ENCODE assay signal across 16 cellular contexts in the genomic region with DNA sequence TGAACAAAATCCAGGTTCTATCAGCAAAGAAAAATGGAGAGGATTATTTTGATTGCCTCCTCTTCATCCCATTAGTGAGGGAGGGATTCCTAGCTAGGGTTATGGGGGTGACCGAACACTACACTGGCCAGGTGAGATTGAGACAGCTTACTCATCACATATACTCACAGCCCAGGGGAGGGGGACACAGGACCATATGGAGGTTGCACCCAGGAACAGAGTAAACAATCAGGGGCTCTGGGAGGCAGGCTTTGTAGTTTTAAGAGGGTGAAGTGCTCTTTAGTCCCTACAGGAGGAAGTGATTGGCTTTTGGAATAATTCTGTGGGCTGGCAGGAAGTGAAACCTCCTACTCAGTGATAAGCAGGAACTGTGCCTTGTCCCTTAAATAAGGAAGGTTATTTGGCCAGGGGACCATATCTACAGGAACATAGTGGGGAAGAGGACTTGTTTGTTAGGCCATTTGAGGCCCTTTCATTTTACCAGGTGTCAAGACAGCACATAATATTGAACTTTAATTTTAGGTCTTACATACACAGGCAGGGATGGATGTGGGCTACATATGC. TPM values are rescaled to one million over a fixed set of nuclear protein-coding genes. Genes with fewer than 3 reads are reported as not detected.
DNase-seq lines count a peak whose midpoint lies in the region; ATAC-seq and TF ChIP-seq lines count a peak whose summit lies in the region.
"Had no signal": no experiment of that assay in that cellular context is flagged by ENCODE, and none has a peak within 500 bp of the region (broad histone marks: within the 10 kb centered on the region; RNA-seq: fewer than 3 reads in every experiment).

No MANE protein-coding gene starts in this region.

- peak overlapping the region; percentile 35 for H3K4me3 Mint-ChIP-seq in activated T-helper 1 cell treated with anti-CD3 and anti-CD28 coated beads, Interleukin-12 subunit alpha, Interleukin-12 subunit beta, Interleukin-2, Interleukin-4 antibody, amounts not matched to agents 30 ng/mL and 10 ng/mL and 1 ng/mL, durations not matched to agents 14 hours and 24 hours and 36 hours
- H3K4me3 Mint-ChIP-seq in progenitor cell of endocrine pancreas (ENCODE audit: low read depth): no peak overlapping the region
- H3K4me3 Mint-ChIP-seq: activated CD4-positive, alpha-beta T cell treated with anti-CD3 and anti-CD28 coated beads, Interleukin-2, amount 10 ng/mL, durations not matched to agents 24 days and 14 days had no signal

- H3K27ac Mint-ChIP-seq in activated T-helper 1 cell treated with anti-CD3 and anti-CD28 coated beads, Interleukin-12 subunit alpha, Interleukin-12 subunit beta, Interleukin-2, Interleukin-4 antibody, amounts not matched to agents 30 ng/mL and 10 ng/mL and 1 ng/mL, durations not matched to agents 14 hours and 24 hours and 36 hours: no peak overlapping the region
- H3K27ac Mint-ChIP-seq in progenitor cell of endocrine pancreas: peak overlapping the region; percentile 8
- H3K27ac Mint-ChIP-seq: activated CD4-positive, alpha-beta T cell treated with anti-CD3 and anti-CD28 coated beads, Interleukin-2, amount 10 ng/mL, durations not matched to agents 24 days and 14 days had no signal

- H3K9me3 Mint-ChIP-seq in activated T-helper 1 cell treated with anti-CD3 and anti-CD28 coated beads, Interleukin-12 subunit alpha, Interleukin-12 subunit beta, Interleukin-2, Interleukin-4 antibody, amounts not matched to agents 30 ng/mL and 10 ng/mL and 1 ng/mL, durations not matched to agents 14 hours and 24 hours and 36 hours: no peaks in the 10 kb centered on the region
- H3K9me3 Mint-ChIP-seq in progenitor cell of endocrine pancreas (ENCODE audit: low read depth): peaks cover 6% of the 10 kb centered on the region
- H3K9me3 Mint-ChIP-seq: activated CD4-positive, alpha-beta T cell treated with anti-CD3 and anti-CD28 coated beads, Interleukin-2, amount 10 ng/mL, durations not matched to agents 24 days and 14 days had no signal

- peaks cover 9% of the 10 kb centered on the region for H3K36me3 Mint-ChIP-seq in activated T-helper 1 cell treated with anti-CD3 and anti-CD28 coated beads, Interleukin-12 subunit alpha, Interleukin-12 subunit beta, Interleukin-2, Interleukin-4 antibody, amounts not matched to agents 30 ng/mL and 10 ng/mL and 1 ng/mL, durations not matched to agents 14 hours and 24 hours and 36 hours (ENCODE audit: low read depth)
- H3K36me3 Mint-ChIP-seq in progenitor cell of endocrine pancreas (ENCODE audit: insufficient read depth): peaks cover 1% of the 10 kb centered on the region

- no peak for TF ChIP-seq CTCF in progenitor cell of endocrine pancreas (IDR thresholded peaks at IDR 0.05; ENCODE audit: unreplicated experiment)

- intact Hi-C loops in activated T-helper 1 cell treated with anti-CD3 and anti-CD28 coated beads, Interleukin-12 subunit alpha, Interleukin-12 subunit beta, Interleukin-2, Interleukin-4 antibody, amounts not matched to agents 30 ng/mL and 10 ng/mL and 1 ng/mL, durations not matched to agents 14 hours and 24 hours and 36 hours (cut with micrococcal nuclease): no loop called here

- H3K4me1 Mint-ChIP-seq in activated T-helper 1 cell treated with anti-CD3 and anti-CD28 coated beads, Interleukin-12 subunit alpha, Interleukin-12 subunit beta, Interleukin-2, Interleukin-4 antibody, amounts not matched to agents 30 ng/mL and 10 ng/mL and 1 ng/mL, durations not matched to agents 14 hours and 24 hours and 36 hours (ENCODE audit: low read depth): peaks cover 51% of the 10 kb centered on the region
- peaks cover 20% of the 10 kb centered on the region for H3K4me1 Mint-ChIP-seq in progenitor cell of endocrine pancreas (ENCODE audit: low read depth)

- DNase-seq in NCI-H345 (lab: John Stamatoyannopoulos, UW) (peak; percentile 36), NCI-H345 treated with DMSO at 0.1 percent for 48 hours (lab: John Stamatoyannopoulos, UW; ENCODE audit: unreplicated experiment) (no peak), NCI-H82 treated with DMSO at 0.1 percent for 48 hours (lab: John Stamatoyannopoulos, UW; ENCODE audit: unreplicated experiment) (peak; percentile 100), progenitor cell of endocrine pancreas (ENCODE audit: low spot score, unreplicated experiment) (no peak), NCI-H2196 (lab: John Stamatoyannopoulos, UW; ENCODE audit: unreplicated experiment) (no peak)
- no peak for DNase-seq in activated T-helper 1 cell treated with anti-CD3 and anti-CD28 coated beads, Interleukin-12 subunit alpha, Interleukin-12 subunit beta, Interleukin-2, Interleukin-4 antibody, amounts not matched to agents 30 ng/mL and 10 ng/mL and 1 ng/mL, durations not matched to agents 14 hours and 24 hours and 36 hours (ENCODE audit: low spot score)
- no peak for DNase-seq in central memory CD4-positive, alpha-beta T cell
- DNase-seq: activated CD4-positive, alpha-beta T cell treated with anti-CD3 and anti-CD28 coated beads, Interleukin-2, amount 10 ng/mL, durations not matched to agents 24 days and 14 days; HCEC 1CT; kidney glomerular epithelial cell; NCI-H2107; occipital lobe; stimulated activated CD4-positive, alpha-beta T cell treated with anti-CD3 and anti-CD28 coated beads, Interleukin-12 subunit alpha, Interleukin-12 subunit beta, amount 100 ng/mL, for 4 hours had no signal

- no peak for ATAC-seq in GM21723 (IDR thresholded peaks at IDR 0.05; ENCODE audit: unreplicated experiment)
- ATAC-seq: A549, body of pancreas had no signal

- H3K27me3 Mint-ChIP-seq in activated T-helper 1 cell treated with anti-CD3 and anti-CD28 coated beads, Interleukin-12 subunit alpha, Interleukin-12 subunit beta, Interleukin-2, Interleukin-4 antibody, amounts not matched to agents 30 ng/mL and 10 ng/mL and 1 ng/mL, durations not matched to agents 14 hours and 24 hours and 36 hours (ENCODE audit: insufficient read depth): peaks cover 12% of the 10 kb centered on the region
- H3K27me3 Mint-ChIP-seq in progenitor cell of endocrine pancreas: no peaks in the 10 kb centered on the region

RNA-seq across cellular contexts. Expression of gene KCTD6, which starts 17.5 kb away (rescaled TPM):
- 7.0 and 8.9 TPM in 2 replicates for total RNA-seq in activated T-helper 1 cell treated with anti-CD3 and anti-CD28 coated beads, Interleukin-12 subunit alpha, Interleukin-12 subunit beta, Interleukin-2, Interleukin-4 antibody, amounts not matched to agents 30 ng/mL and 10 ng/mL and 1 ng/mL, durations not matched to agents 14 hours and 24 hours and 36 hours
- 14.8 TPM in 2 replicates for total RNA-seq in progenitor cell of endocrine pancreas

RNA-seq across cellular contexts. Expression of gene PDHB, which starts 40.8 kb away (rescaled TPM):
- total RNA-seq in activated T-helper 1 cell treated with anti-CD3 and anti-CD28 coated beads, Interleukin-12 subunit alpha, Interleukin-12 subunit beta, Interleukin-2, Interleukin-4 antibody, amounts not matched to agents 30 ng/mL and 10 ng/mL and 1 ng/mL, durations not matched to agents 14 hours and 24 hours and 36 hours: 62.0 and 68.1 TPM in 2 replicates
- total RNA-seq in progenitor cell of endocrine pancreas: 73.4 and 76.4 TPM in 2 replicates

Comparison
In these comparisons a context has a peak if more than half of its experiments do, and no peak if none do; other contexts are left out.
1. DNase-seq: peak in NCI-H345 (single experiment) and NCI-H82 treated with DMSO at 0.1 percent for 48 hours (single experiment); none in NCI-H345 treated with DMSO at 0.1 percent for 48 hours (single experiment), activated T-helper 1 cell treated with anti-CD3 and anti-CD28 coated beads, Interleukin-12 subunit alpha, Interleukin-12 subunit beta, Interleukin-2, Interleukin-4 antibody, amounts not matched to agents 30 ng/mL and 10 ng/mL and 1 ng/mL, durations not matched to agents 14 hours and 24 hours and 36 hours (single experiment), progenitor cell of endocrine pancreas (single experiment), central memory CD4-positive, alpha-beta T cell (single experiment) and NCI-H2196 (single experiment).